In genomic region chr15:44722011-44722410, GRCh38 we compare ENCODE assay signal across 13 cellular contexts. TPM values are rescaled to one million over a fixed set of nuclear protein-coding genes. Genes with fewer than 3 reads are reported as not detected.
DNase-seq lines count a peak whose midpoint lies in the region; ATAC-seq, FAIRE-seq and TF ChIP-seq lines count a peak whose summit lies in the region.
"Had no signal": no experiment of that assay in that cellular context is flagged by ENCODE, and none has a peak within 500 bp of the region (broad histone marks: within the 10 kb centered on the region; RNA-seq: fewer than 3 reads in every experiment).

No MANE protein-coding gene starts in this region.

- CTCF ChIA-PET in GM12878 (lab: Yijun Ruan, JAX): interaction anchor here (0.6 to 3.5 kb wide), 6 partner anchors 9 to 138 kb away, joined by 3 to 37 read pairs (median 10); partner anchors contain the start of genes B2M, PATL2, SPG11 and TRIM69

- peak overlapping the region; percentile 49 for H3K9ac ChIP-seq in GM12878 (ENCODE audit: control insufficient read depth, insufficient read depth, low read length)

- 4% methylated on average over 2 of the region's 2 CpGs for WGBS in GM12878 (ENCODE audit: insufficient coverage, insufficient replicate concordance, low lambda C conversion rate, missing lambda C conversion rate)

- DNase-seq in activated naive CD4-positive, alpha-beta T cell treated with Interleukin-2 at 50 U/mL for 16 hours: no peak
- DNase-seq in OCI-M1 (lab: John Stamatoyannopoulos, UW) (peak; percentile 26), GM12878 (ENCODE audit: low read depth, low spot score) (peak; percentile 74), NCI-H2171 (lab: John Stamatoyannopoulos, UW) (no peak), EL (no peak), GM19238 (ENCODE audit: insufficient read length, low spot score) (no peak), mesothelial cell of epicardium (ENCODE audit: low spot score in 2 of 2, unreplicated experiment in 2 of 2) (no peak)
- DNase-seq: central memory CD4-positive, alpha-beta T cell; effector memory CD4-positive, alpha-beta T cell; NCI-H1436; SIG-M5 had no signal

- SMC1A ChIA-PET in GM12878 (lab: Charles Lee; ENCODE audit: uncharacterized antibody, unreplicated experiment): interaction anchor here (1.3 to 19.0 kb wide), 5 partner anchors 9 to 88 kb away, joined by 3 to 637 read pairs (median 30); partner anchors contain the start of genes B2M, PATL2, SPG11 and TRIM69

- no peaks in the 10 kb centered on the region for H3K27me3 Mint-ChIP-seq in activated naive CD4-positive, alpha-beta T cell treated with anti-CD3 and anti-CD28 coated beads, Interleukin-2, amount 50 U/mL, for 24 hours
- no peaks in the 10 kb centered on the region for H3K27me3 Mint-ChIP-seq in mesothelial cell of epicardium (ENCODE audit: low read depth)

- H4K20me1 ChIP-seq in GM12878 (ENCODE audit: control insufficient read depth, insufficient read depth): peaks cover under 1% of the 10 kb centered on the region; the same call in 1 of the 2 replicates

- H3K4me2 ChIP-seq in GM12878 (ENCODE audit: control insufficient read depth, insufficient read depth): peak overlapping the region; percentile 61

- in situ Hi-C loops in GM12878 (cut with MboI): loop anchor here (10.0 kb wide), 1 partner anchor 927 kb away; the partner anchor contains the start of gene SERF2

- peak; percentile 27 for FAIRE-seq in GM12878 (lab: Jason Lieb, UNC)
- FAIRE-seq: TTC549 had no signal

- H3K79me2 ChIP-seq in GM12878 (ENCODE audit: control insufficient read depth, insufficient read depth, low read length): peaks cover 55% of the 10 kb centered on the region

- peak; percentile 3 for ATAC-seq in GM12878

- H3K36me3 Mint-ChIP-seq in activated naive CD4-positive, alpha-beta T cell treated with anti-CD3 and anti-CD28 coated beads, Interleukin-2, amount 50 U/mL, for 24 hours: peaks cover 18% of the 10 kb centered on the region
- peaks cover 5% of the 10 kb centered on the region for H3K36me3 Mint-ChIP-seq in mesothelial cell of epicardium

- intact Hi-C loops in GM12878 (cut with micrococcal nuclease; ENCODE audit: unreplicated experiment): loop anchor here (5.0 kb wide), 1 partner anchor 975 kb away; the partner anchor contains the start of gene PDIA3

- TF ChIP-seq CTCF in GM12878 (IDR thresholded peaks at IDR 0.05 in 2 of 3, conservative IDR thresholded peaks at IDR 0.05 in 1 of 3; ENCODE audit: control insufficient read depth in 2 of 3, extremely low read depth in 1 of 3, insufficient read depth in 1 of 3, low read depth in 3 of 3, low read length in 3 of 3) (no peak), mesothelial cell of epicardium (IDR thresholded peaks at IDR 0.05; ENCODE audit: unreplicated experiment) (no peak)

- POLR2A ChIA-PET in GM12878 (lab: Charles Lee): interaction anchor here (1.0 to 24.8 kb wide), 4 partner anchors 10 to 57 kb away, joined by 3 to 718 read pairs (median 167); partner anchors contain the start of genes B2M, PATL2, SPG11 and TRIM69

- TF ChIP-seq RAD21 in GM12878 (IDR thresholded peaks at IDR 0.05; ENCODE audit: insufficient read depth, low read depth, low read length): no peak

- peak overlapping the region; percentile 83 for H3K27ac ChIP-seq in GM12878 (ENCODE audit: control insufficient read depth, insufficient read depth)

- peak in 1 of 2 experiments; percentile 57; a peak in 1 of 4 replicates for TF ChIP-seq EP300 in GM12878 (IDR thresholded peaks at IDR 0.05; ENCODE audit: borderline replicate concordance in 1 of 2, control insufficient read depth in 1 of 2, low read depth in 2 of 2, low read length in 2 of 2)

- no TSS peak for BruUV-seq in GM12878 (replicated peaks; lab: Mats Ljungman, UMichigan)

- H3K36me3 ChIP-seq in GM12878 (ENCODE audit: control insufficient read depth in 2 of 2, insufficient read depth in 2 of 2, low read length in 1 of 2): peaks cover 2 to 19% of the 10 kb centered on the region in 2 experiments

- TF ChIP-seq POLR2A in GM12878 (IDR thresholded peaks at IDR 0.05; ENCODE audit: low read depth, low read length): no peak

- peaks cover 88% of the 10 kb centered on the region for H3K4me1 Mint-ChIP-seq in activated naive CD4-positive, alpha-beta T cell treated with anti-CD3 and anti-CD28 coated beads, Interleukin-2, amount 50 U/mL, for 24 hours
- H3K4me1 Mint-ChIP-seq in mesothelial cell of epicardium: peaks cover 4% of the 10 kb centered on the region

- no peak overlapping the region for H2AFZ ChIP-seq in GM12878 (ENCODE audit: control insufficient read depth, low read depth, low read length)

- H3K9me3 Mint-ChIP-seq in activated naive CD4-positive, alpha-beta T cell treated with anti-CD3 and anti-CD28 coated beads, Interleukin-2, amount 50 U/mL, for 24 hours: no peaks in the 10 kb centered on the region
- H3K9me3 Mint-ChIP-seq in mesothelial cell of epicardium: no peaks in the 10 kb centered on the region

- no peaks in the 10 kb centered on the region for H3K27me3 ChIP-seq in GM12878 (replicated peaks in 1 of 2; ENCODE audit: control insufficient read depth in 2 of 2, insufficient read depth in 2 of 2, low read length in 1 of 2)

- RAD21 ChIA-PET in GM12878 (lab: Charles Lee; ENCODE audit: unreplicated experiment): interaction anchor here (0.9 to 19.7 kb wide), 6 partner anchors 7 to 126 kb away, joined by 3 to 653 read pairs (median 14); partner anchors contain the start of genes B2M, PATL2, SPG11 and TRIM69

- H3K27ac Mint-ChIP-seq in activated naive CD4-positive, alpha-beta T cell treated with anti-CD3 and anti-CD28 coated beads, Interleukin-2, amount 50 U/mL, for 24 hours: peak overlapping the region; percentile 93
- no peak overlapping the region for H3K27ac Mint-ChIP-seq in mesothelial cell of epicardium

- H3K9me3 ChIP-seq in GM12878 (replicated peaks; ENCODE audit: control insufficient read depth, insufficient read depth, low read length): no peaks in the 10 kb centered on the region

- H3K4me1 ChIP-seq in GM12878 (ENCODE audit: control insufficient read depth, insufficient read depth, low read length): peaks cover 64% of the 10 kb centered on the region

- H3K4me3 Mint-ChIP-seq in activated naive CD4-positive, alpha-beta T cell treated with anti-CD3 and anti-CD28 coated beads, Interleukin-2, amount 50 U/mL, for 24 hours: peak overlapping the region; percentile 1
- H3K4me3 Mint-ChIP-seq in mesothelial cell of epicardium: no peak overlapping the region

- no peak overlapping the region for H3K4me3 ChIP-seq in GM12878

RNA-seq across cellular contexts. Expression of gene B2M, which starts 10.7 kb away (rescaled TPM):
- 6,462 and 7,066 TPM in 2 replicates for total RNA-seq in GM12878 (2013; cell fraction: nucleolus; rRNA removed)
- total RNA-seq in GM12878 (2014; rRNA removed) (4,481 and 5,701 TPM in 2 replicates), GM12878 (2014; rRNA removed; fragmentation: Illumina TruSeq; extraction: Trizol) (5,217 and 5,589 TPM in 2 replicates), GM12878 (2021) (2,901 and 3,170 TPM in 2 replicates), mesothelial cell of epicardium (237 to 256 TPM (median 240 TPM) in 3 replicates)
- 6,007 TPM for polyA plus RNA-seq in GM12878 (2011; ENCODE audit: low read depth)
- polyA plus RNA-seq in GM12878 (2011; rRNA removed) (12,663 and 17,808 TPM in 2 replicates), GM12878 (2014; fragmentation: Illumina TruSeq; extraction: Trizol) (11,414 and 13,691 TPM in 2 replicates), GM12878 (2014; fragmentation: Nextera tagmentation; extraction: Ambion mirVana) (over 10,000 TPM; 16,306 to 22,794 TPM), GM12878 (2014; rRNA removed) (4,868 and 5,894 TPM in 2 replicates), GM12878 (2016; fragmentation: Nextera tagmentation; extraction: Ambion mirVana) (1,000 to 10,000 TPM; 8,335 to 8,413 TPM)
- 7,019 and 28,739 TPM in 2 replicates for polyA plus RNA-seq in GM12878 (2011; cell fraction: cytosol; rRNA removed)
- 2,031 and 2,366 TPM in 2 replicates for polyA plus RNA-seq in GM12878 (2011; cell fraction: nucleus; rRNA removed)
- polyA plus RNA-seq in GM12878 (2012): 6,970 and 7,434 TPM in 2 replicates
- 2,834 and 3,344 TPM in 2 replicates for polyA minus RNA-seq in GM12878 (2011; rRNA and poly(A)+ RNA removed)
- polyA minus RNA-seq in GM12878 (2011; cell fraction: cytosol; rRNA and poly(A)+ RNA removed): 1,355 and 1,504 TPM in 2 replicates
- 373 and 393 TPM in 2 replicates for polyA minus RNA-seq in GM12878 (2011; cell fraction: nucleus; rRNA and poly(A)+ RNA removed)

RNA-seq across cellular contexts. Expression of gene PATL2, which starts 10.9 kb away (rescaled TPM):
- 27.2 and 29.4 TPM in 2 replicates for total RNA-seq in GM12878 (2013; cell fraction: nucleolus; rRNA removed)
- total RNA-seq in GM12878 (2014; rRNA removed) (11.0 and 11.5 TPM in 2 replicates), GM12878 (2014; rRNA removed; fragmentation: Illumina TruSeq; extraction: Trizol) (12.5 and 13.1 TPM in 2 replicates), GM12878 (2021) (10.7 and 11.5 TPM in 2 replicates), mesothelial cell of epicardium (0.66 to 1.3 TPM (median 1.1 TPM) in 3 replicates)
- 14.7 TPM for polyA plus RNA-seq in GM12878 (2011; ENCODE audit: low read depth)
- polyA plus RNA-seq in GM12878 (2011; rRNA removed) (13.5 and 14.8 TPM in 2 replicates), GM12878 (2014; fragmentation: Illumina TruSeq; extraction: Trizol) (11.9 and 14.8 TPM in 2 replicates), GM12878 (2014; fragmentation: Nextera tagmentation; extraction: Ambion mirVana) (10 to 100 TPM; 12.4 TPM), GM12878 (2014; rRNA removed) (16.2 and 19.3 TPM in 2 replicates), GM12878 (2016; fragmentation: Nextera tagmentation; extraction: Ambion mirVana) (1 to 10 TPM; 4.2 to 7.3 TPM)
- 11.4 and 11.8 TPM in 2 replicates for polyA plus RNA-seq in GM12878 (2011; cell fraction: cytosol; rRNA removed)
- polyA plus RNA-seq in GM12878 (2011; cell fraction: nucleus; rRNA removed): 47.9 and 62.2 TPM in 2 replicates
- polyA plus RNA-seq in GM12878 (2012): 16.2 and 17.7 TPM in 2 replicates
- 6.1 and 8.7 TPM in 2 replicates for polyA minus RNA-seq in GM12878 (2011; rRNA and poly(A)+ RNA removed)
- polyA minus RNA-seq in GM12878 (2011; cell fraction: cytosol; rRNA and poly(A)+ RNA removed): 2.1 and 6.7 TPM in 2 replicates
- 10.9 and 15.6 TPM in 2 replicates for polyA minus RNA-seq in GM12878 (2011; cell fraction: nucleus; rRNA and poly(A)+ RNA removed)

RNA-seq across cellular contexts. Expression of gene TRIM69, which starts 14.3 kb away (rescaled TPM):
- 15.1 and 16.3 TPM in 2 replicates for total RNA-seq in GM12878 (2013; cell fraction: nucleolus; rRNA removed)
- total RNA-seq in GM12878 (2014; rRNA removed): 29.5 and 35.0 TPM in 2 replicates
- total RNA-seq in GM12878 (2014; rRNA removed; fragmentation: Illumina TruSeq; extraction: Trizol): 38.7 and 43.6 TPM in 2 replicates
- total RNA-seq in GM12878 (2021): 48.8 and 50.7 TPM in 2 replicates
- 28.8 TPM for polyA plus RNA-seq in GM12878 (2011; ENCODE audit: low read depth)
- polyA plus RNA-seq in GM12878 (2011; rRNA removed): 52.7 and 73.6 TPM in 2 replicates
- 24.7 and 25.5 TPM in 2 replicates for polyA plus RNA-seq in GM12878 (2011; cell fraction: cytosol; rRNA removed)
- 17.8 and 22.2 TPM in 2 replicates for polyA plus RNA-seq in GM12878 (2011; cell fraction: nucleus; rRNA removed)
- 33.7 and 47.6 TPM in 2 replicates for polyA plus RNA-seq in GM12878 (2012)
- polyA plus RNA-seq in GM12878 (2014; fragmentation: Illumina TruSeq; extraction: Trizol): 46.8 and 57.8 TPM in 2 replicates
- 10 to 100 TPM; 11.2 to 20.4 TPM for polyA plus RNA-seq in GM12878 (2014; fragmentation: Nextera tagmentation; extraction: Ambion mirVana)
- 32.4 and 37.8 TPM in 2 replicates for polyA plus RNA-seq in GM12878 (2014; rRNA removed)
- polyA plus RNA-seq in GM12878 (2016; fragmentation: Nextera tagmentation; extraction: Ambion mirVana): 10 to 100 TPM; 36.9 to 44.9 TPM
- polyA minus RNA-seq in GM12878 (2011; rRNA and poly(A)+ RNA removed): 42.7 and 56.3 TPM in 2 replicates
- 16.0 and 18.2 TPM in 2 replicates for polyA minus RNA-seq in GM12878 (2011; cell fraction: cytosol; rRNA and poly(A)+ RNA removed)
- polyA minus RNA-seq in GM12878 (2011; cell fraction: nucleus; rRNA and poly(A)+ RNA removed): 33.6 and 42.5 TPM in 2 replicates
- 16.2 to 19.6 TPM (median 17.5 TPM) in 3 replicates for total RNA-seq in mesothelial cell of epicardium

RNA-seq across cellular contexts. Expression of gene SPG11, which starts 58.5 kb away (rescaled TPM):
- 375 and 390 TPM in 2 replicates for total RNA-seq in GM12878 (2013; cell fraction: nucleolus; rRNA removed)
- total RNA-seq in GM12878 (2014; rRNA removed): 61.2 and 65.6 TPM in 2 replicates
- 57.2 and 62.1 TPM in 2 replicates for total RNA-seq in GM12878 (2014; rRNA removed; fragmentation: Illumina TruSeq; extraction: Trizol)
- total RNA-seq in GM12878 (2021): 59.2 and 59.3 TPM in 2 replicates
- polyA plus RNA-seq in GM12878 (2011; ENCODE audit: low read depth): 25.8 TPM
- 78.0 and 85.1 TPM in 2 replicates for polyA plus RNA-seq in GM12878 (2011; rRNA removed)
- polyA plus RNA-seq in GM12878 (2011; cell fraction: cytosol; rRNA removed): 84.0 and 93.3 TPM in 2 replicates
- 99.7 and 125 TPM in 2 replicates for polyA plus RNA-seq in GM12878 (2011; cell fraction: nucleus; rRNA removed)
- polyA plus RNA-seq in GM12878 (2012): 41.8 and 52.2 TPM in 2 replicates
- 48.2 and 51.5 TPM in 2 replicates for polyA plus RNA-seq in GM12878 (2014; fragmentation: Illumina TruSeq; extraction: Trizol)
- polyA plus RNA-seq in GM12878 (2014; fragmentation: Nextera tagmentation; extraction: Ambion mirVana): 10 to 100 TPM; 22.1 to 23.6 TPM
- 39.9 and 46.2 TPM in 2 replicates for polyA plus RNA-seq in GM12878 (2014; rRNA removed)
- polyA plus RNA-seq in GM12878 (2016; fragmentation: Nextera tagmentation; extraction: Ambion mirVana): 10 to 100 TPM; 34.3 to 41.7 TPM
- polyA minus RNA-seq in GM12878 (2011; rRNA and poly(A)+ RNA removed): 143 and 157 TPM in 2 replicates
- 38.9 and 54.1 TPM in 2 replicates for polyA minus RNA-seq in GM12878 (2011; cell fraction: cytosol; rRNA and poly(A)+ RNA removed)
- polyA minus RNA-seq in GM12878 (2011; cell fraction: nucleus; rRNA and poly(A)+ RNA removed): 68.2 and 117 TPM in 2 replicates
- total RNA-seq in mesothelial cell of epicardium: 84.6 to 90.0 TPM (median 85.9 TPM) in 3 replicates

Comparison
In these comparisons a context has a peak if more than half of its experiments do, and no peak if none do; other contexts are left out.
1. DNase-seq: peak in OCI-M1 (single experiment) and GM12878 (single experiment); none in activated naive CD4-positive, alpha-beta T cell treated with Interleukin-2 at 50 U/mL for 16 hours (single experiment), NCI-H2171 (single experiment), EL (single experiment), GM19238 (single experiment) and mesothelial cell of epicardium (0 of 2).
2. RNA of gene B2M, which starts 10.7 kb away (total RNA-seq): 2,901 to 7,066 TPM in GM12878; 237 to 256 TPM in mesothelial cell of epicardium; every median in the first group is over 10 times any median in the second.